ENCODE assay signal across 8 cellular contexts in the genomic region with DNA sequence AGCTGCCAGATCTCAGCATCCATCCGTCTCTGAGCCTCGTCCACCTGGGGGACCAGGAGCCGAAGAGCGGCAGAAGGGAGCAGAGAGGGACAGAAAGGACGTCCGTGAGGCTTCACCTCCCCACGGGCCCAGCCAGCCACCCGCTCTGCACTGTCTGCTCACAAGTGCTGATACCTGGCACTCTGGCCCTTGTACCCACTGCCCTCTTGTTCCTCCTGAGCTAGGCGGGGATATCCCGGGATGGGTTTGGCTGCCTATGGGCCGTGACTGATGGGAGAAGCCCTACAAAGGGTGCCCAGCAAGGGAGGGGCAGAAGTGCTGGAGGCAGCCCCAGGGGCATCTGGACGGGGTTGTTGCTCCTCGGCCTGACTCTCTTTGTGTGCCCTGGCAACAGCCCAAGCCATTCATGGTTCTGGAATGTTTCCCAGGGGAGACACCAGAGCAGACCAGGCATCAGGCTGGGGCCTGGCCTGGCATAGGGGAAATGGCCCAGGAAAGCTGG. TPM values are rescaled to one million over a fixed set of nuclear protein-coding genes. Genes with fewer than 3 reads are reported as not detected.
DNase-seq lines count a peak whose midpoint lies in the region; ATAC-seq, FAIRE-seq and TF ChIP-seq lines count a peak whose summit lies in the region.

No MANE protein-coding gene starts in this region.

- H2BK12ac ChIP-seq in H9 (ENCODE audit: insufficient read length, low read depth, low read length), result no peak overlapping the region

- H2AK5ac ChIP-seq in H9 (ENCODE audit: insufficient read length, low read length), result no peak overlapping the region

- in situ Hi-C loops in mammary epithelial cell (cut with MboI; ENCODE audit: low sequenced_read_pairs in 2 of 2), result loop anchor here in 1 of 2 donors (25.0 kb wide), 1 partner anchor 93 kb away; no protein-coding TSS in a partner anchor
- in situ Hi-C loops in HepG2 (cut with HindIII; ENCODE audit: extremely low pct_ligation_motif_present, low pct_unique_long_range_greater_than_20kb), result no loop called here

- no peak for TF ChIP-seq RAD21 in HepG2 (CRISPR knock-in tag; IDR thresholded peaks at IDR 0.05)

- no peak for TF ChIP-seq EP300 in HepG2 (IDR thresholded peaks at IDR 0.05; ENCODE audit: low read depth in 2 of 2, low read length in 2 of 2)
- TF ChIP-seq EP300 in HepG2 (CRISPR knock-in tag; IDR thresholded peaks at IDR 0.05; ENCODE audit: borderline replicate concordance), result no peak

- H3K27me3 ChIP-seq in AG04450 (ENCODE audit: control insufficient read depth, insufficient read depth, low read length) (no peaks in the 10 kb centered on the region), mammary epithelial cell (ENCODE audit: insufficient read depth, low read length) (no peaks in the 10 kb centered on the region), HepG2 (ENCODE audit: control insufficient read depth in 1 of 2, insufficient read depth in 2 of 2, low read length in 2 of 2) (no peaks in the 10 kb centered on the region), H9 (ENCODE audit: insufficient read depth, low read length) (no peaks in the 10 kb centered on the region)
- no peaks in the 10 kb centered on the region for H3K27me3 ChIP-seq in CD4-positive, alpha-beta T cell (ENCODE audit: control insufficient read depth, insufficient read depth, low read length)

- H3K4me1 ChIP-seq in mammary epithelial cell (ENCODE audit: insufficient read depth, low read length) (peaks cover 40% of the 10 kb centered on the region), HepG2 (ENCODE audit: insufficient read depth, low read length) (peaks cover 32% of the 10 kb centered on the region), H9 (ENCODE audit: insufficient read depth, low read length) (peaks cover 7% of the 10 kb centered on the region; the same call in 1 of the 2 replicates)

- no peak overlapping the region for H2BK5ac ChIP-seq in H9 (ENCODE audit: insufficient read length, low read length)

- H2BK120ac ChIP-seq in H9 (ENCODE audit: low read depth, low read length, poor library complexity, severe bottlenecking), result no peak overlapping the region

- no peak overlapping the region for H3K4me2 ChIP-seq in mammary epithelial cell (ENCODE audit: insufficient read depth, low read depth, low read length)
- no peak overlapping the region for H3K4me2 ChIP-seq in HepG2 (ENCODE audit: low read depth, low read length)
- H3K4me2 ChIP-seq in H9 (ENCODE audit: insufficient read depth, insufficient read length, low read length), result no peak overlapping the region

- H4K5ac ChIP-seq in H9 (ENCODE audit: insufficient read length, low read depth, low read length), result no peak overlapping the region

- no peak overlapping the region for H2BK15ac ChIP-seq in H9 (ENCODE audit: low read depth, low read length)

- no peaks in the 10 kb centered on the region for H3K9me3 ChIP-seq in AG04450 (ENCODE audit: control insufficient read depth, insufficient read depth, low read length)
- no peaks in the 10 kb centered on the region for H3K9me3 ChIP-seq in mammary epithelial cell (replicated peaks; ENCODE audit: insufficient read depth, low read length)
- H3K9me3 ChIP-seq in HepG2 (ENCODE audit: low read length), result no peaks in the 10 kb centered on the region
- no peaks in the 10 kb centered on the region for H3K9me3 ChIP-seq in H9 (ENCODE audit: control insufficient read depth, low read depth, low read length)
- H3K9me3 ChIP-seq in CD4-positive, alpha-beta T cell (ENCODE audit: control insufficient read depth, low read length), result no peaks in the 10 kb centered on the region

- no peaks in the 10 kb centered on the region for H3K9me3 Mint-ChIP-seq in H9
- no peaks in the 10 kb centered on the region for H3K9me3 Mint-ChIP-seq in type B pancreatic cell
- H3K9me3 Mint-ChIP-seq in CD4-positive, alpha-beta T cell, result no peaks in the 10 kb centered on the region

- H3K14ac ChIP-seq in H9 (ENCODE audit: insufficient read depth, low read length), result no peak overlapping the region

- no peak overlapping the region for H3K4ac ChIP-seq in H9 (ENCODE audit: low read depth, low read length)

- H3K23ac ChIP-seq in H9 (ENCODE audit: insufficient read length, low read depth, low read length), result no peak overlapping the region

- H4K20me1 ChIP-seq in mammary epithelial cell (ENCODE audit: insufficient read depth, low read length) (no peaks in the 10 kb centered on the region), HepG2 (ENCODE audit: insufficient read depth, low read length) (no peaks in the 10 kb centered on the region; the same call in 1 of the 2 replicates), H9 (ENCODE audit: control insufficient read depth, insufficient read depth, insufficient read length) (peaks cover 2% of the 10 kb centered on the region)

- H3K4me3 ChIP-seq in AG04450 (ENCODE audit: low read depth, low read length) (no peak overlapping the region), mammary epithelial cell (replicated peaks in 1 of 3; ENCODE audit: insufficient read depth in 1 of 3, low read depth in 2 of 3, low read length in 3 of 3) (no peak overlapping the region), HepG2 (replicated peaks in 1 of 3; ENCODE audit: insufficient read depth in 1 of 3, low read depth in 2 of 3, low read length in 3 of 3) (no peak overlapping the region)

- H3K23me2 ChIP-seq in H9 (ENCODE audit: insufficient read length, low read depth, low read length, poor library complexity, severe bottlenecking), result no peaks in the 10 kb centered on the region

- CTCF ChIA-PET in AG04450 (lab: Charles Lee) (no interaction called here), mammary epithelial cell (lab: Charles Lee; ENCODE audit: low non-redundant PET) (no interaction called here), HepG2 (lab: Yijun Ruan, JAX; ENCODE audit: low intra/inter-chr PET ratio, low total read pairs) (no interaction called here)
- CTCF ChIA-PET in CD4-positive, alpha-beta T cell (lab: Charles Lee), result no interaction called here

- H3K9ac ChIP-seq in mammary epithelial cell (ENCODE audit: insufficient read depth, low read length) (no peak overlapping the region), HepG2 (ENCODE audit: insufficient read depth, low read depth, low read length) (no peak overlapping the region), H9 (ENCODE audit: extremely low read depth, insufficient read length, low read length) (no peak overlapping the region)

- H3K4me3 Mint-ChIP-seq in H9 (no peak overlapping the region), type B pancreatic cell (no peak overlapping the region)
- no peak overlapping the region for H3K4me3 Mint-ChIP-seq in CD4-positive, alpha-beta T cell

- ATAC-seq in HepG2 (no peak), GM21825 (IDR thresholded peaks at IDR 0.05; ENCODE audit: unreplicated experiment) (no peak)
- no peak for ATAC-seq in CD4-positive, alpha-beta T cell (ENCODE audit: poor library complexity)

- H3K4me1 Mint-ChIP-seq in H9 (peaks cover 17 to 30% of the 10 kb centered on the region in 2 experiments), type B pancreatic cell (ENCODE audit: unreplicated experiment) (peaks cover 10% of the 10 kb centered on the region)
- H3K4me1 Mint-ChIP-seq in CD4-positive, alpha-beta T cell (ENCODE audit: low read depth), result no peaks in the 10 kb centered on the region

- no peak for TF ChIP-seq CTCF in AG04450 (IDR thresholded peaks at IDR 0.05; ENCODE audit: low read depth, low read length)
- TF ChIP-seq CTCF in mammary epithelial cell (conservative IDR thresholded peaks at IDR 0.05 in 1 of 2, IDR thresholded peaks at IDR 0.05 in 1 of 2; ENCODE audit: extremely low read depth in 1 of 2, insufficient read depth in 1 of 2, low read depth in 1 of 2, low read length in 2 of 2), result no peak
- no peak for TF ChIP-seq CTCF in HepG2 (CRISPR knock-in tag; IDR thresholded peaks at IDR 0.05)
- TF ChIP-seq CTCF in H9 (conservative IDR thresholded peaks at IDR 0.05), result no peak
- no peak for TF ChIP-seq CTCF in type B pancreatic cell (conservative IDR thresholded peaks at IDR 0.05)
- TF ChIP-seq CTCF in CD4-positive, alpha-beta T cell (IDR thresholded peaks at IDR 0.05), result no peak

- BruUV-seq in mammary epithelial cell (replicated peaks; lab: Mats Ljungman, UMichigan), result no TSS peak
- BruUV-seq in HepG2 (replicated peaks; lab: Mats Ljungman, UMichigan), result no TSS peak

- H4K8ac ChIP-seq in H9 (replicated peaks; ENCODE audit: insufficient read length, low read depth, low read length), result no peak overlapping the region

- DNase-seq in AG04450 (ENCODE audit: low read depth, low spot score) (peak; percentile 50), NCI-H1092 treated with DMSO at 0.1 percent for 48 hours (lab: John Stamatoyannopoulos, UW) (peak; percentile 89), mammary epithelial cell (peak; percentile 95), HepG2 (ENCODE audit: low spot score) (peak; percentile 20), H9 (no peak), type B pancreatic cell (ENCODE audit: extremely low spot score, unreplicated experiment) (no peak)
- no peak for DNase-seq in CD4-positive, alpha-beta T cell

- dilution Hi-C loops in mammary epithelial cell (cut with HindIII; ENCODE audit: low sequenced_read_pairs), result no loop called here

- H3T11ph ChIP-seq in H9 (ENCODE audit: low read length), result no peak overlapping the region

- H3K56ac ChIP-seq in H9 (ENCODE audit: insufficient read length, low read depth, low read length), result no peak overlapping the region

- intact Hi-C loops in mammary epithelial cell (cut with micrococcal nuclease), result loop anchor here (2.0 kb wide), 1 partner anchor 67 kb away; a partner anchor contains a TSS
- intact Hi-C loops in HepG2 (cut with micrococcal nuclease; ENCODE audit: unreplicated experiment), result no loop called here
- intact Hi-C loops in CD4-positive, alpha-beta T cell (cut with DNase I, micrococcal nuclease), result no loop called here

- no peak overlapping the region for H2BK20ac ChIP-seq in H9 (ENCODE audit: low read depth, low read length, poor library complexity, severe bottlenecking)

- H3K27ac ChIP-seq in AG04450 (ENCODE audit: low read depth, low read length) (no peak overlapping the region), mammary epithelial cell (ENCODE audit: insufficient read depth, low read depth, low read length) (peak overlapping the region; percentile 5), HepG2 (ENCODE audit: extremely low read length, insufficient read depth, low read length) (no peak overlapping the region), H9 (ENCODE audit: insufficient read length, low read depth, low read length) (no peak overlapping the region)
- no peak overlapping the region for H3K27ac ChIP-seq in CD4-positive, alpha-beta T cell (ENCODE audit: low read depth, low read length)

- H2AFZ ChIP-seq in mammary epithelial cell (ENCODE audit: low read depth, low read length) (no peak overlapping the region), HepG2 (ENCODE audit: low read length) (no peak overlapping the region), H9 (ENCODE audit: low read length) (no peak overlapping the region)

- H3K79me1 ChIP-seq in H9 (ENCODE audit: insufficient read depth, low read depth, low read length, poor library complexity, severe bottlenecking), result no peaks in the 10 kb centered on the region

- no peak overlapping the region for H4K91ac ChIP-seq in H9 (ENCODE audit: insufficient read length, low read depth, low read length)

- H3K36me3 ChIP-seq in mammary epithelial cell (ENCODE audit: insufficient read depth, low read length) (peaks cover 8% of the 10 kb centered on the region), HepG2 (replicated peaks in 1 of 2; ENCODE audit: control insufficient read depth in 1 of 2, insufficient read depth in 2 of 2, low read length in 2 of 2) (peaks cover 18 to 28% of the 10 kb centered on the region in 2 experiments; a peak in 4 of 5 replicates)

- POLR2A ChIA-PET in AG04450 (lab: Yijun Ruan, JAX) (no interaction called here), HepG2 (lab: Yijun Ruan, JAX) (no interaction called here)
- POLR2A ChIA-PET in CD4-positive, alpha-beta T cell (lab: Charles Lee), result no interaction called here

- H3K79me2 ChIP-seq in mammary epithelial cell (ENCODE audit: insufficient read depth, low read length), result no peaks in the 10 kb centered on the region
- no peaks in the 10 kb centered on the region for H3K79me2 ChIP-seq in HepG2 (ENCODE audit: insufficient read depth, low read length)
- H3K79me2 ChIP-seq in H9 (ENCODE audit: insufficient read depth, low read length), result no peaks in the 10 kb centered on the region

- no peak for FAIRE-seq in HepG2 (lab: Jason Lieb, UNC)

- no peaks in the 10 kb centered on the region for H3K27me3 Mint-ChIP-seq in H9 (ENCODE audit: low read depth)
- H3K27me3 Mint-ChIP-seq in type B pancreatic cell, result no peaks in the 10 kb centered on the region
- no peaks in the 10 kb centered on the region for H3K27me3 Mint-ChIP-seq in CD4-positive, alpha-beta T cell

- H3K18ac ChIP-seq in H9 (ENCODE audit: insufficient read length, low read depth, low read length), result no peak overlapping the region

- H3K27ac Mint-ChIP-seq in H9 (no peak overlapping the region; a peak in 1 of 7 replicates), type B pancreatic cell (no peak overlapping the region)
- no peak overlapping the region for H3K27ac Mint-ChIP-seq in CD4-positive, alpha-beta T cell

- 49% methylated on average over 13 of the region's 13 CpGs for WGBS in mammary epithelial cell (ENCODE audit: low coverage, missing lambda C conversion rate)
- WGBS in HepG2 (ENCODE audit: low lambda C conversion rate), result 91% methylated on average over 8 of the region's 13 CpGs
- no CpG with 5 or more reads among the region's 13 CpGs for WGBS in H9 (ENCODE audit: extremely low coverage, insufficient read length, low lambda C conversion rate)

- peaks cover 17 to 55% (median 39%) of the 10 kb centered on the region in 3 experiments for H3K36me3 Mint-ChIP-seq in H9 (ENCODE audit: insufficient read depth in 1 of 3, low read depth in 3 of 3)
- no peaks in the 10 kb centered on the region for H3K36me3 Mint-ChIP-seq in type B pancreatic cell
- H3K36me3 Mint-ChIP-seq in CD4-positive, alpha-beta T cell (ENCODE audit: low read depth), result no peaks in the 10 kb centered on the region

- no peak for TF ChIP-seq POLR2A in HepG2 (IDR thresholded peaks at IDR 0.05; ENCODE audit: insufficient read depth in 1 of 2, low read depth in 2 of 2, low read length in 2 of 2)

RNA-seq across cellular contexts. Expression of a gene that starts 57.6 kb away (rescaled TPM):
- 0.05 and 0.06 TPM in 2 replicates for polyA plus RNA-seq in AG04450 (2011; rRNA removed)
- polyA minus RNA-seq in AG04450 (2011; rRNA and poly(A)+ RNA removed), result not detected in 2 replicates
- total RNA-seq in mammary epithelial cell, result not detected
- polyA plus RNA-seq in mammary epithelial cell, result not detected
- not detected for polyA minus RNA-seq in mammary epithelial cell
- total RNA-seq in HepG2 (2016; rRNA removed; fragmentation: Illumina TruSeq; extraction: Trizol), result not detected in 2 replicates
- not detected in 2 replicates for total RNA-seq in HepG2 (2016; cell fraction: cytosol; rRNA removed; fragmentation: Illumina TruSeq; extraction: Trizol; ENCODE audit: low read depth)
- total RNA-seq in HepG2 (2016; cell fraction: insoluble cytoplasmic fraction; rRNA removed; fragmentation: Illumina TruSeq; extraction: Trizol), result not detected in 2 replicates
- total RNA-seq in HepG2 (2016; cell fraction: membrane; rRNA removed; fragmentation: Illumina TruSeq; extraction: Trizol), result not detected in 2 replicates
- not detected in 2 replicates for total RNA-seq in HepG2 (2016; cell fraction: nucleus; rRNA removed; fragmentation: Illumina TruSeq; extraction: Trizol)
- not detected in 2 replicates for polyA plus RNA-seq in HepG2 (2011; rRNA removed)
- polyA plus RNA-seq in HepG2 (2011; cell fraction: cytosol; rRNA removed), result not detected in 2 replicates
- polyA plus RNA-seq in HepG2 (2011; cell fraction: nucleus; rRNA removed), result 0.03 TPM in 1 of 2 replicates, not detected in the other
- polyA plus RNA-seq in HepG2 (2012), result 3.5 and 4.3 TPM in 2 replicates
- not detected in 2 replicates for polyA plus RNA-seq in HepG2 (2016; cell fraction: cytosol; fragmentation: Illumina TruSeq; extraction: Trizol; ENCODE audit: low read depth)
- not detected in 2 replicates for polyA plus RNA-seq in HepG2 (2016; cell fraction: insoluble cytoplasmic fraction; fragmentation: Illumina TruSeq; extraction: Trizol; ENCODE audit: low read depth)
- polyA plus RNA-seq in HepG2 (2016; cell fraction: membrane; fragmentation: Illumina TruSeq; extraction: Trizol; ENCODE audit: low read depth), result not detected in 2 replicates
- polyA plus RNA-seq in HepG2 (2016; cell fraction: nucleus; fragmentation: Illumina TruSeq; extraction: Trizol; ENCODE audit: insufficient read depth, low read depth), result not detected in 2 replicates
- polyA minus RNA-seq in HepG2 (2011; rRNA and poly(A)+ RNA removed; ENCODE audit: low replicate concordance), result not detected in 2 replicates
- not detected in 2 replicates for polyA minus RNA-seq in HepG2 (2011; cell fraction: cytosol; rRNA and poly(A)+ RNA removed)
- not detected in 2 replicates for polyA minus RNA-seq in HepG2 (2011; cell fraction: nucleus; rRNA and poly(A)+ RNA removed)
- 0.88 and 1.0 TPM in 2 replicates for total RNA-seq in H9 (2021)
- 0.19 TPM in 1 of 2 replicates, not detected in the other for total RNA-seq in type B pancreatic cell (ENCODE audit: low replicate concordance)
- total RNA-seq in CD4-positive, alpha-beta T cell, result not detected

Comparison
In these comparisons a context has a peak if more than half of its experiments do, and no peak if none do; other contexts are left out.
1. DNase-seq: peak in AG04450 (single experiment), NCI-H1092 treated with DMSO at 0.1 percent for 48 hours (single experiment), mammary epithelial cell (single experiment) and HepG2 (single experiment); none in H9 (single experiment), type B pancreatic cell (single experiment) and CD4-positive, alpha-beta T cell (0 of 10).